ENCODE assay signal across 8 cellular contexts in genomic region chr9:93452710-93453046, GRCh38. TPM values are rescaled to one million over a fixed set of nuclear protein-coding genes. Genes with fewer than 3 reads are reported as not detected.
DNase-seq lines count a peak whose midpoint lies in the region; ATAC-seq and TF ChIP-seq lines count a peak whose summit lies in the region.

No MANE protein-coding gene starts in this region.

- H3K4me1 Mint-ChIP-seq in activated CD4-positive, alpha-beta memory T cell treated with anti-CD3 and anti-CD28 coated beads, Interleukin-2, amount 10 ng/mL, durations not matched to agents 7 days and 5 days = peaks cover 55% of the 10 kb centered on the region
- H3K4me1 Mint-ChIP-seq in osteocyte (ENCODE audit: unreplicated experiment) = peaks cover 38% of the 10 kb centered on the region

- TF ChIP-seq CTCF in fibroblast of villous mesenchyme (IDR thresholded peaks at IDR 0.05; ENCODE audit: insufficient read depth, low read depth, low read length) (no peak), osteocyte (IDR thresholded peaks at IDR 0.05) (no peak)

- peaks cover 63% of the 10 kb centered on the region for H3K36me3 Mint-ChIP-seq in activated CD4-positive, alpha-beta memory T cell treated with anti-CD3 and anti-CD28 coated beads, Interleukin-2, amount 10 ng/mL, durations not matched to agents 7 days and 5 days (ENCODE audit: low read depth)
- H3K36me3 Mint-ChIP-seq in osteocyte (ENCODE audit: unreplicated experiment) = peaks cover 9% of the 10 kb centered on the region

- CTCF ChIA-PET in activated CD4-positive, alpha-beta memory T cell treated with anti-CD3 and anti-CD28 coated beads, Interleukin-2, amount 10 ng/mL, durations not matched to agents 7 days and 5 days (lab: Charles Lee) = interaction anchor here (0.9 to 2.5 kb wide), 5 partner anchors 11 to 343 kb away, joined by 3 to 22 read pairs (median 9); no protein-coding TSS in a partner anchor

- peak overlapping the region; percentile 91 for H3K4me3 Mint-ChIP-seq in activated CD4-positive, alpha-beta memory T cell treated with anti-CD3 and anti-CD28 coated beads, Interleukin-2, amount 10 ng/mL, durations not matched to agents 7 days and 5 days
- peak overlapping the region; percentile 93 for H3K4me3 Mint-ChIP-seq in osteocyte (ENCODE audit: unreplicated experiment)

- DNase-seq in activated T-cell treated with anti-CD3 and anti-CD28 coated beads for 24 hours (ENCODE audit: low read depth) = peak; percentile 11
- DNase-seq in activated T-cell treated with anti-CD3 and anti-CD28 coated beads, Interleukin-2, amount 50 U/mL, for 1 hour = no peak
- DNase-seq in activated CD4-positive, alpha-beta memory T cell treated with anti-CD3 and anti-CD28 coated beads, Interleukin-2, amount 10 ng/mL, durations not matched to agents 7 days and 5 days = no peak
- no peak for DNase-seq in fibroblast of villous mesenchyme (ENCODE audit: low read depth)
- no peak for DNase-seq in osteocyte (ENCODE audit: extremely low spot score, unreplicated experiment)
- no peak for DNase-seq in NCI-H524 (lab: John Stamatoyannopoulos, UW)

- no peaks in the 10 kb centered on the region for H3K27me3 Mint-ChIP-seq in activated CD4-positive, alpha-beta memory T cell treated with anti-CD3 and anti-CD28 coated beads, Interleukin-2, amount 10 ng/mL, durations not matched to agents 7 days and 5 days
- no peaks in the 10 kb centered on the region for H3K27me3 Mint-ChIP-seq in osteocyte (ENCODE audit: unreplicated experiment)

- peak overlapping the region; percentile 92 for H3K27ac Mint-ChIP-seq in activated CD4-positive, alpha-beta memory T cell treated with anti-CD3 and anti-CD28 coated beads, Interleukin-2, amount 10 ng/mL, durations not matched to agents 7 days and 5 days
- H3K27ac Mint-ChIP-seq in osteocyte (ENCODE audit: unreplicated experiment) = peak overlapping the region; percentile 92

- ATAC-seq in GM18517 (IDR thresholded peaks at IDR 0.05; ENCODE audit: unreplicated experiment) = no peak
- ATAC-seq in HG03469 (IDR thresholded peaks at IDR 0.05; ENCODE audit: unreplicated experiment) = no peak

- H3K9me3 Mint-ChIP-seq in activated CD4-positive, alpha-beta memory T cell treated with anti-CD3 and anti-CD28 coated beads, Interleukin-2, amount 10 ng/mL, durations not matched to agents 7 days and 5 days = no peaks in the 10 kb centered on the region
- no peaks in the 10 kb centered on the region for H3K9me3 Mint-ChIP-seq in osteocyte (ENCODE audit: unreplicated experiment)

- POLR2A ChIA-PET in activated CD4-positive, alpha-beta memory T cell treated with anti-CD3 and anti-CD28 coated beads, Interleukin-2, amount 10 ng/mL, durations not matched to agents 7 days and 5 days (lab: Charles Lee) = interaction anchor here (1.0 to 5.3 kb wide), 14 partner anchors 12 to 1128 kb away, joined by 3 to 160 read pairs (median 6); partner anchors contain the start of gene NOL8

- H3K4me3 ChIP-seq in fibroblast of villous mesenchyme (ENCODE audit: low read depth, low read length) = peak overlapping the region; percentile 84

RNA-seq across cellular contexts. Expression of gene FAM120AOS, which starts 0.7 kb away (rescaled TPM):
- 10 to 100 TPM; 41.4 to 43.1 TPM for total RNA-seq in activated CD4-positive, alpha-beta memory T cell treated with anti-CD3 and anti-CD28 coated beads, Interleukin-2, amount 10 ng/mL, durations not matched to agents 7 days and 5 days
- total RNA-seq in fibroblast of villous mesenchyme = 42.5 and 43.6 TPM in 2 replicates
- total RNA-seq in osteocyte = 33.9 and 36.4 TPM in 2 replicates

RNA-seq across cellular contexts. Expression of gene FAM120A, which starts 1.2 kb away (rescaled TPM):
- 100 to 1,000 TPM; 133 to 138 TPM for total RNA-seq in activated CD4-positive, alpha-beta memory T cell treated with anti-CD3 and anti-CD28 coated beads, Interleukin-2, amount 10 ng/mL, durations not matched to agents 7 days and 5 days
- total RNA-seq in fibroblast of villous mesenchyme = 116 and 185 TPM in 2 replicates
- total RNA-seq in osteocyte = 93.1 and 95.9 TPM in 2 replicates
